ENCODE assay signal across 8 cellular contexts in genomic region chr7:98107313-98107691, GRCh38. TPM values are rescaled to one million over a fixed set of nuclear protein-coding genes. Genes with fewer than 3 reads are reported as not detected.
DNase-seq lines count a peak whose midpoint lies in the region; ATAC-seq and TF ChIP-seq lines count a peak whose summit lies in the region.

No MANE protein-coding gene starts in this region.

- peaks cover under 1% of the 10 kb centered on the region for H3K36me3 Mint-ChIP-seq in activated naive CD8-positive, alpha-beta T cell treated with anti-CD3 and anti-CD28 coated beads for 36 hours

- H3K27ac Mint-ChIP-seq in activated naive CD8-positive, alpha-beta T cell treated with anti-CD3 and anti-CD28 coated beads for 36 hours = peak overlapping the region; percentile 63

- peak in 1 of 2 donors; percentile 2 for ATAC-seq in right cardiac atrium

- H3K4me1 ChIP-seq in Loucy (ENCODE audit: insufficient read depth, low read length, poor library complexity, severe bottlenecking) (peaks cover 29% of the 10 kb centered on the region), right cardiac atrium (ENCODE audit: control insufficient read depth, insufficient read depth, low read length) (no peaks in the 10 kb centered on the region)

- H3K9me2 ChIP-seq in Loucy (replicated peaks; ENCODE audit: low read depth, low read length) = no peaks in the 10 kb centered on the region

- no peaks in the 10 kb centered on the region for H3K36me3 ChIP-seq in Loucy (ENCODE audit: insufficient read depth, low read length)

- intact Hi-C loops in right cardiac atrium (cut with DNase I) (loop anchor here in 3 of 4 donors (2.0 to 5.0 kb wide), 2 partner anchors 57 to 60 kb away; no protein-coding TSS in a partner anchor), posterior cingulate gyrus (cut with DNase I) (loop anchor here (5.0 kb wide), 1 partner anchor 85 kb away; no protein-coding TSS in a partner anchor)

- H3K4me1 Mint-ChIP-seq in activated naive CD8-positive, alpha-beta T cell treated with anti-CD3 and anti-CD28 coated beads for 36 hours = peaks cover 36% of the 10 kb centered on the region

- peaks cover 46% of the 10 kb centered on the region for H4K20me1 ChIP-seq in Loucy (ENCODE audit: insufficient read depth, low read length, poor library complexity, severe bottlenecking)

- H3K9me3 Mint-ChIP-seq in activated naive CD8-positive, alpha-beta T cell treated with anti-CD3 and anti-CD28 coated beads for 36 hours = peaks cover 1% of the 10 kb centered on the region

- H3K27me3 Mint-ChIP-seq in activated naive CD8-positive, alpha-beta T cell treated with anti-CD3 and anti-CD28 coated beads for 36 hours = peaks cover 11% of the 10 kb centered on the region

- no peaks in the 10 kb centered on the region for H3F3A ChIP-seq in Loucy (ENCODE audit: low read depth)

- peak overlapping the region; percentile 75 for H3K9ac ChIP-seq in Loucy (ENCODE audit: low read depth, low read length, poor library complexity, severe bottlenecking)

- H3K4me3 Mint-ChIP-seq in activated naive CD8-positive, alpha-beta T cell treated with anti-CD3 and anti-CD28 coated beads for 36 hours = peak overlapping the region; percentile 98

- H3K27me3 ChIP-seq in Loucy (ENCODE audit: insufficient read depth, low read length, poor library complexity, severe bottlenecking) = no peaks in the 10 kb centered on the region
- no peaks in the 10 kb centered on the region for H3K27me3 ChIP-seq in right cardiac atrium (ENCODE audit: control insufficient read depth, insufficient read depth)

- no peaks in the 10 kb centered on the region; the same call in 1 of the 2 replicates for H3K9me3 ChIP-seq in Loucy (ENCODE audit: insufficient read depth, low read depth, low read length)
- no peaks in the 10 kb centered on the region for H3K9me3 ChIP-seq in right cardiac atrium (ENCODE audit: control insufficient read depth, low read length)

- WGBS in right cardiac atrium = under 1% methylated on average over 29 of the region's 29 CpGs

- TF ChIP-seq CTCF in Loucy (conservative IDR thresholded peaks at IDR 0.05; ENCODE audit: low read length) = no peak

- H3K79me2 ChIP-seq in Loucy (ENCODE audit: insufficient read depth, low read length) = peaks cover 51% of the 10 kb centered on the region

- DNase-seq in NCI-H82 (lab: John Stamatoyannopoulos, UW) = peak; percentile 72
- DNase-seq in NCI-H82 treated with DMSO at 0.1 percent for 48 hours (lab: John Stamatoyannopoulos, UW; ENCODE audit: unreplicated experiment) = no peak
- peak; percentile 28 for DNase-seq in activated naive CD8-positive, alpha-beta T cell treated with anti-CD3 and anti-CD28 coated beads for 36 hours
- peak in 1 of 3 donors; percentile 51 for DNase-seq in right cardiac atrium
- DNase-seq in AML-193 (lab: John Stamatoyannopoulos, UW) = no peak
- no peak for DNase-seq in posterior cingulate gyrus

- H3K4me3 ChIP-seq in Loucy (ENCODE audit: low read length, poor library complexity, severe bottlenecking) (peak overlapping the region; percentile 94), right cardiac atrium (ENCODE audit: low read length) (peak overlapping the region; percentile 85), skin epidermis (peak overlapping the region; percentile 74 to 100 (median 99))

- H2AFZ ChIP-seq in Loucy (ENCODE audit: low read length) = peak overlapping the region; percentile 98

- H3K4me2 ChIP-seq in Loucy (ENCODE audit: low read depth, low read length, poor library complexity, severe bottlenecking) = peak overlapping the region; percentile 81

- H3K27ac ChIP-seq in right cardiac atrium (ENCODE audit: low read length) (peak overlapping the region; percentile 67), skin epidermis (peak overlapping the region; percentile 41 to 95 (median 88))

RNA-seq across cellular contexts. Expression of gene LMTK2, which starts 0.6 kb away (rescaled TPM):
- 10 to 100 TPM; 11.2 to 13.0 TPM for total RNA-seq in activated naive CD8-positive, alpha-beta T cell treated with anti-CD3 and anti-CD28 coated beads for 36 hours
- total RNA-seq in right cardiac atrium = 10 to 100 TPM; 36.4 to 38.5 (median 37.1) TPM
- polyA plus RNA-seq in right cardiac atrium = 13.1 TPM

Comparison
In these comparisons a context has a peak if more than half of its experiments do, and no peak if none do; other contexts are left out.
1. DNase-seq: peak in NCI-H82 (single experiment) and activated naive CD8-positive, alpha-beta T cell treated with anti-CD3 and anti-CD28 coated beads for 36 hours (single experiment); none in NCI-H82 treated with DMSO at 0.1 percent for 48 hours (single experiment), AML-193 (0 of 2) and posterior cingulate gyrus (0 of 10).
2. Peak in every context shown above with its lines, with median percentiles within 50 percentile points of each other: H3K4me3 ChIP-seq.